ENCODE assay signal across 8 cellular contexts in genomic region chr13:27622881-27623280, GRCh38. TPM values are rescaled to one million over a fixed set of nuclear protein-coding genes. Genes with fewer than 3 reads are reported as not detected.
A peak's percentile ranks its signal among the peaks of the same experiment; 100 is the strongest.
DNase-seq lines count a peak whose midpoint lies in the region; ATAC-seq and TF ChIP-seq lines count a peak whose summit lies in the region.

No MANE protein-coding gene starts in this region.

- no peak for DNase-seq in AG04449 (ENCODE audit: low read depth, low spot score)
- DNase-seq in HAP-1 (ENCODE audit: low spot score in 2 of 2), result no peak
- DNase-seq in activated CD8-positive, alpha-beta T cell treated with anti-CD3 and anti-CD28 coated beads, Interleukin-2, amount 10 ng/mL, durations not matched to agents 7 days and 5 days, result no peak
- no peak for DNase-seq in NAMALWA (ENCODE audit: low spot score)
- no peak for DNase-seq in lower leg skin (ENCODE audit: low spot score in 2 of 2)

- no peaks in the 10 kb centered on the region for H3K9me3 ChIP-seq in HAP-1
- no peaks in the 10 kb centered on the region for H3K9me3 ChIP-seq in iPS-18a (ENCODE audit: control insufficient read depth, low read depth, low read length)

- H3K4me1 Mint-ChIP-seq in activated CD8-positive, alpha-beta T cell treated with anti-CD3 and anti-CD28 coated beads, Interleukin-2, amount 10 ng/mL, durations not matched to agents 7 days and 5 days (ENCODE audit: low read depth), result peaks cover 61% of the 10 kb centered on the region

- CTCF ChIA-PET in AG04449 (lab: Yijun Ruan, JAX), result interaction anchor here (0.8 to 1.3 kb wide), 6 partner anchors 11 to 208 kb away, joined by 3 to 4 read pairs (median 4); no protein-coding TSS in a partner anchor
- CTCF ChIA-PET in activated CD8-positive, alpha-beta T cell treated with anti-CD3 and anti-CD28 coated beads, Interleukin-2, amount 10 ng/mL, durations not matched to agents 7 days and 5 days (lab: Charles Lee), result interaction anchor here (0.9 to 3.3 kb wide), 5 partner anchors 10 to 173 kb away, joined by 3 to 9 read pairs (median 4); partner anchors contain the start of gene MTIF3

- peak overlapping the region; percentile 92 for H3K4me3 Mint-ChIP-seq in activated CD8-positive, alpha-beta T cell treated with anti-CD3 and anti-CD28 coated beads, Interleukin-2, amount 10 ng/mL, durations not matched to agents 7 days and 5 days

- no peak for TF ChIP-seq POLR2A in lower leg skin (IDR thresholded peaks at IDR 0.05)

- peaks cover 42% of the 10 kb centered on the region for H3K4me1 ChIP-seq in HAP-1
- H3K4me1 ChIP-seq in iPS-18a (ENCODE audit: control insufficient read depth, low read depth, low read length), result peaks cover 21% of the 10 kb centered on the region

- no peaks in the 10 kb centered on the region for H3K9me3 Mint-ChIP-seq in activated CD8-positive, alpha-beta T cell treated with anti-CD3 and anti-CD28 coated beads, Interleukin-2, amount 10 ng/mL, durations not matched to agents 7 days and 5 days (ENCODE audit: insufficient read depth)

- H3K9ac ChIP-seq in iPS-18a (ENCODE audit: low read length), result peak overlapping the region; percentile 93

- in situ Hi-C loops in HAP-1 (cut with MboI; ENCODE audit: low sequenced_read_pairs), result no loop called here

- POLR2A ChIA-PET in AG04449 (lab: Yijun Ruan, JAX), result no interaction called here
- POLR2A ChIA-PET in activated CD8-positive, alpha-beta T cell treated with anti-CD3 and anti-CD28 coated beads, Interleukin-2, amount 10 ng/mL, durations not matched to agents 7 days and 5 days (lab: Charles Lee), result interaction anchor here (1.0 to 4.0 kb wide), 3 partner anchors 14 to 197 kb away, joined by 3 to 19 read pairs (median 4); no protein-coding TSS in a partner anchor

- H3K27me3 Mint-ChIP-seq in activated CD8-positive, alpha-beta T cell treated with anti-CD3 and anti-CD28 coated beads, Interleukin-2, amount 10 ng/mL, durations not matched to agents 7 days and 5 days (ENCODE audit: low read depth), result no peaks in the 10 kb centered on the region

- H3K36me3 ChIP-seq in HAP-1 (replicated peaks), result peaks cover 14% of the 10 kb centered on the region
- peaks cover 20% of the 10 kb centered on the region for H3K36me3 ChIP-seq in iPS-18a (ENCODE audit: control insufficient read depth, low read depth, low read length)

- no peak for TF ChIP-seq CTCF in AG04449 (IDR thresholded peaks at IDR 0.05; ENCODE audit: insufficient read depth, low read length, missing control alignments)
- no peak for TF ChIP-seq CTCF in lower leg skin (IDR thresholded peaks at IDR 0.05)

- intact Hi-C loops in lower leg skin (cut with DNase I; ENCODE audit: low total_unique reads), result no loop called here

- H3K4me3 ChIP-seq in AG04449 (ENCODE audit: low read depth, low read length), result peak overlapping the region; percentile 76
- peak overlapping the region; percentile 84 for H3K4me3 ChIP-seq in HAP-1
- H3K4me3 ChIP-seq in iPS-18a (ENCODE audit: low read length), result peak overlapping the region; percentile 97
- no peak overlapping the region for H3K4me3 ChIP-seq in lower leg skin (ENCODE audit: low read depth, poor library complexity, severe bottlenecking)

- peaks cover 50% of the 10 kb centered on the region for H3K36me3 Mint-ChIP-seq in activated CD8-positive, alpha-beta T cell treated with anti-CD3 and anti-CD28 coated beads, Interleukin-2, amount 10 ng/mL, durations not matched to agents 7 days and 5 days (ENCODE audit: low read depth)

- no peak overlapping the region for H3K27ac ChIP-seq in iPS-18a (ENCODE audit: low read length)

- no peak for ATAC-seq in activated CD8-positive, alpha-beta T cell treated with anti-CD3 and anti-CD28 coated beads, Interleukin-2, amount 10 ng/mL, durations not matched to agents 7 days and 5 days
- no peak for ATAC-seq in GM19324 (IDR thresholded peaks at IDR 0.05; ENCODE audit: low FRiP score, unreplicated experiment)
- no peak for ATAC-seq in GM21526 (IDR thresholded peaks at IDR 0.05; ENCODE audit: low FRiP score, unreplicated experiment)

- H3K27ac Mint-ChIP-seq in activated CD8-positive, alpha-beta T cell treated with anti-CD3 and anti-CD28 coated beads, Interleukin-2, amount 10 ng/mL, durations not matched to agents 7 days and 5 days, result peak overlapping the region; percentile 31

- 52 to 56% methylated on average over 7 of the region's 7 CpGs for WGBS in lower leg skin, 2 donors

- H3K27me3 ChIP-seq in HAP-1 (ENCODE audit: low read depth) (no peaks in the 10 kb centered on the region), iPS-18a (ENCODE audit: control insufficient read depth, insufficient read depth, low read length) (peaks cover 13% of the 10 kb centered on the region)

RNA-seq across cellular contexts. Expression of gene POLR1D, which starts 1.2 kb away (rescaled TPM):
- total RNA-seq in activated CD8-positive, alpha-beta T cell treated with anti-CD3 and anti-CD28 coated beads, Interleukin-2, amount 10 ng/mL, durations not matched to agents 7 days and 5 days, result 100 to 1,000 TPM; 140 to 142 TPM
- total RNA-seq in lower leg skin, result 100 to 1,000 TPM; 130 to 280 (median 214) TPM

RNA-seq across cellular contexts. Expression of gene LNX2, which starts 2.6 kb away (rescaled TPM):
- total RNA-seq in activated CD8-positive, alpha-beta T cell treated with anti-CD3 and anti-CD28 coated beads, Interleukin-2, amount 10 ng/mL, durations not matched to agents 7 days and 5 days, result 1 to 10 TPM; 7.1 to 7.6 TPM
- total RNA-seq in lower leg skin, result 10 to 100 TPM; 15.8 to 18.2 (median 17.0) TPM
